6 cellular contexts compared by ENCODE assay signal in genomic region chr3:23329471-23329870, GRCh38.
"Had no signal": no experiment of that assay in that cellular context is flagged by ENCODE, and none has a peak within 500 bp of the region (broad histone marks: within the 10 kb centered on the region; RNA-seq: fewer than 3 reads in every experiment).

No MANE protein-coding gene starts in this region.

- DNase-seq: IMR-90, KBM-7 had no signal

- H3K27me3 Mint-ChIP-seq: IgD-negative memory B cell had no signal

- FAIRE-seq: HepG2, HTR-8/SVneo, K562 had no signal

- ATAC-seq: HepG2, K562 had no signal

- H3K4me3 Mint-ChIP-seq: IgD-negative memory B cell had no signal

- H3K4me3 ChIP-seq: K562 had no signal

- H3K27ac Mint-ChIP-seq: IgD-negative memory B cell had no signal
